In genomic region chr15:39961051-39961450, GRCh38 we compare ENCODE assay signal across 25 cellular contexts. TPM values are rescaled to one million over a fixed set of nuclear protein-coding genes. Genes with fewer than 3 reads are reported as not detected.
"Had no signal": no experiment of that assay in that cellular context is flagged by ENCODE, and none has a peak within 500 bp of the region (broad histone marks: within the 10 kb centered on the region; RNA-seq: fewer than 3 reads in every experiment).

No MANE protein-coding gene starts in this region.

- H3K4me3 Mint-ChIP-seq: activated naive CD4-positive, alpha-beta T cell treated with anti-CD3 and anti-CD28 coated beads, Interleukin-2, amount 50 U/mL, for 24 hours; mesothelial cell of epicardium; naive thymus-derived CD8-positive, alpha-beta T cell; neural progenitor cell; stimulated activated naive B cell treated with anti-CD40 and anti-IgM and Interleukin-4, amounts not matched to agents 10 μg/mL and 1 μg/mL and 100 μg/mL, for 72 hours; type B pancreatic cell had no signal

- H3K4me3 ChIP-seq: esophagus muscularis mucosa, left lung, neural progenitor cell, right lobe of liver, testis, vagina had no signal

- H3K27me3 Mint-ChIP-seq: activated naive CD4-positive, alpha-beta T cell treated with anti-CD3 and anti-CD28 coated beads, Interleukin-2, amount 50 U/mL, for 24 hours; naive thymus-derived CD8-positive, alpha-beta T cell; stimulated activated naive B cell treated with anti-CD40 and anti-IgM and Interleukin-4, amounts not matched to agents 10 μg/mL and 1 μg/mL and 100 μg/mL, for 72 hours; type B pancreatic cell had no signal

- H3K27me3 ChIP-seq: brain microvascular endothelial cell, esophagus muscularis mucosa, left lung, neural progenitor cell, right lobe of liver, testis, vagina had no signal

- H3K4me1 Mint-ChIP-seq: activated naive CD4-positive, alpha-beta T cell treated with anti-CD3 and anti-CD28 coated beads, Interleukin-2, amount 50 U/mL, for 24 hours; neural progenitor cell had no signal

- DNase-seq: activated CD4-positive, alpha-beta T cell treated with anti-CD3 and anti-CD28 coated beads for 1 hour; activated CD4-positive, alpha-beta T cell treated with anti-CD3 and anti-CD28 coated beads, Interleukin-2, amount 50 U/mL, for 1 hour; activated gamma-delta T cell treated with Interleukin-2 at 50 U/mL for 16 hours; activated T-cell treated with anti-CD3 and anti-CD28 coated beads, Interleukin-2, amount 50 U/mL, for 1 hour; aorta; brain microvascular endothelial cell; caudate nucleus; foreskin melanocyte; kidney glomerular epithelial cell; left lung; naive thymus-derived CD8-positive, alpha-beta T cell; posterior cingulate gyrus; right lobe of liver; small intestine; stimulated activated CD4-positive, alpha-beta T cell treated with anti-CD3 and anti-CD28 coated beads, Interleukin-2, amount 100 ng/mL, for 48 hours; stimulated activated CD8-positive, alpha-beta memory T cell treated with anti-CD3 and anti-CD28 coated beads, Interleukin-4, amount 100 ng/mL, for 48 hours; stimulated activated naive B cell treated with anti-CD40 and anti-IgM and Interleukin-4, amounts not matched to agents 10 μg/mL and 1 μg/mL and 100 μg/mL, for 72 hours; T-helper 9 cell; testis had no signal

- H3K9me3 Mint-ChIP-seq: activated naive CD4-positive, alpha-beta T cell treated with anti-CD3 and anti-CD28 coated beads, Interleukin-2, amount 50 U/mL, for 24 hours; mesothelial cell of epicardium; naive thymus-derived CD8-positive, alpha-beta T cell; neural progenitor cell; stimulated activated naive B cell treated with anti-CD40 and anti-IgM and Interleukin-4, amounts not matched to agents 10 μg/mL and 1 μg/mL and 100 μg/mL, for 72 hours; type B pancreatic cell had no signal

- H3K9me3 ChIP-seq: esophagus muscularis mucosa, left lung, right lobe of liver, testis, vagina had no signal

- H3K4me1 ChIP-seq: esophagus muscularis mucosa, left lung, neural progenitor cell, right lobe of liver, testis, vagina had no signal

- H3K9ac ChIP-seq: neural progenitor cell had no signal

- H3K27ac Mint-ChIP-seq: activated naive CD4-positive, alpha-beta T cell treated with anti-CD3 and anti-CD28 coated beads, Interleukin-2, amount 50 U/mL, for 24 hours; mesothelial cell of epicardium; naive thymus-derived CD8-positive, alpha-beta T cell; neural progenitor cell; stimulated activated naive B cell treated with anti-CD40 and anti-IgM and Interleukin-4, amounts not matched to agents 10 μg/mL and 1 μg/mL and 100 μg/mL, for 72 hours; type B pancreatic cell had no signal

- H3K27ac ChIP-seq: brain microvascular endothelial cell, esophagus muscularis mucosa, left lung, neural progenitor cell, right lobe of liver, testis, vagina had no signal

RNA-seq across cellular contexts. Expression of gene GPR176, which starts 41.0 kb away (rescaled TPM):
- total RNA-seq: naive thymus-derived CD8-positive, alpha-beta T cell had no signal
- polyA plus RNA-seq: naive thymus-derived CD8-positive, alpha-beta T cell had no signal
